1 cellular context compared by ENCODE assay signal in the genomic region with DNA sequence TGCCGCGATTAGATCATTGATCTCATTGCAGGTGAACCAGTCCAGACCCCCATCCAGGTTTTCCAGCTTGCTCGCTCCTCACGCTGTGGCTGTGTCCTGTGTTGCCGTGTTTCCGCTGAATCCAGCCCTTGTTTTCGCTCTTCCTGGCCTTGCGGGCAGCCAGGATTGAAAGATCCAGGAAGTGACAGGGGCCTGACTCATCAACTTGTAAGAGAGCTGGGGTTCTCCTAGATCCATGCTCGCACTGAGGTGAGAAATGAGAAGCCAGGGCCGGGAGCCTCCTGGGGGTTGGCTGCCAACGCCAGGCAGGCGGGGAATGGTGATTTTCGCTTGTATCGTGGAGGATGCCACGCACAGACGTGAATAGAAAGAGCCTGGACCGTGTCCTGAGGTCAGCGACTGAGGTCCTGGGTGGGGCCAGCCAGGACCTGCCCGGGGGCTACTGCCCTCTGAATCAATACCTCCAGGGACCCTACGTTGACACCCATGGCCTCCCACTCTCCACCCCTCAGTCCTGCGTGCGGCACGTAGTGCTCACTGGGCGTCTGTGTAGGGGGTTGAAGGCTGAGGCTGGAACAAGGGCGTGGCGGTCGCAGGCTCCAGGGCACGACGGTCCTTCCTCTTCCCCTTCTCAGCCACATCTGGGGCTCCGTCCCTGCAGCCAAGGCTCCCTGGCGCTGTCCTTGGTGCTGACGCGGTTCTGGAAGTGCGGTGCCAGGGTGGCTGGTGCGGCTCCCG.
TF ChIP-seq lines count a peak whose summit lies in the region.

No MANE protein-coding gene starts in this region.

TF ChIP-seq in liver, 16 proteins besides CTCF, POLR2A, EP300 and RAD21 (continued from another document):
- TF ChIP-seq, protein P1, sequence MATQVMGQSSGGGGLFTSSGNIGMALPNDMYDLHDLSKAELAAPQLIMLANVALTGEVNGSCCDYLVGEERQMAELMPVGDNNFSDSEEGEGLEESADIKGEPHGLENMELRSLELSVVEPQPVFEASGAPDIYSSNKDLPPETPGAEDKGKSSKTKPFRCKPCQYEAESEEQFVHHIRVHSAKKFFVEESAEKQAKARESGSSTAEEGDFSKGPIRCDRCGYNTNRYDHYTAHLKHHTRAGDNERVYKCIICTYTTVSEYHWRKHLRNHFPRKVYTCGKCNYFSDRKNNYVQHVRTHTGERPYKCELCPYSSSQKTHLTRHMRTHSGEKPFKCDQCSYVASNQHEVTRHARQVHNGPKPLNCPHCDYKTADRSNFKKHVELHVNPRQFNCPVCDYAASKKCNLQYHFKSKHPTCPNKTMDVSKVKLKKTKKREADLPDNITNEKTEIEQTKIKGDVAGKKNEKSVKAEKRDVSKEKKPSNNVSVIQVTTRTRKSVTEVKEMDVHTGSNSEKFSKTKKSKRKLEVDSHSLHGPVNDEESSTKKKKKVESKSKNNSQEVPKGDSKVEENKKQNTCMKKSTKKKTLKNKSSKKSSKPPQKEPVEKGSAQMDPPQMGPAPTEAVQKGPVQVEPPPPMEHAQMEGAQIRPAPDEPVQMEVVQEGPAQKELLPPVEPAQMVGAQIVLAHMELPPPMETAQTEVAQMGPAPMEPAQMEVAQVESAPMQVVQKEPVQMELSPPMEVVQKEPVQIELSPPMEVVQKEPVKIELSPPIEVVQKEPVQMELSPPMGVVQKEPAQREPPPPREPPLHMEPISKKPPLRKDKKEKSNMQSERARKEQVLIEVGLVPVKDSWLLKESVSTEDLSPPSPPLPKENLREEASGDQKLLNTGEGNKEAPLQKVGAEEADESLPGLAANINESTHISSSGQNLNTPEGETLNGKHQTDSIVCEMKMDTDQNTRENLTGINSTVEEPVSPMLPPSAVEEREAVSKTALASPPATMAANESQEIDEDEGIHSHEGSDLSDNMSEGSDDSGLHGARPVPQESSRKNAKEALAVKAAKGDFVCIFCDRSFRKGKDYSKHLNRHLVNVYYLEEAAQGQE (IDR thresholded peaks at IDR 0.05), result peak; percentile 100
- TF ChIP-seq JUND (IDR thresholded peaks at IDR 0.05) (peak; percentile 95 to 97), YY1 (IDR thresholded peaks at IDR 0.05) (peak; percentile 88), SP1 (IDR thresholded peaks at IDR 0.05) (peak; percentile 86), FOXA1 (IDR thresholded peaks at IDR 0.05) (peak; percentile 80), MAX (IDR thresholded peaks at IDR 0.05) (peak; percentile 93), RXRA (IDR thresholded peaks at IDR 0.05) (peak; percentile 73 to 80), EGR1 (IDR thresholded peaks at IDR 0.05; ENCODE audit: low read depth in 2 of 2) (peak; percentile 48 to 85), HNF4A (conservative IDR thresholded peaks at IDR 0.05) (peak; percentile 41 to 44)
